In the genomic region with DNA sequence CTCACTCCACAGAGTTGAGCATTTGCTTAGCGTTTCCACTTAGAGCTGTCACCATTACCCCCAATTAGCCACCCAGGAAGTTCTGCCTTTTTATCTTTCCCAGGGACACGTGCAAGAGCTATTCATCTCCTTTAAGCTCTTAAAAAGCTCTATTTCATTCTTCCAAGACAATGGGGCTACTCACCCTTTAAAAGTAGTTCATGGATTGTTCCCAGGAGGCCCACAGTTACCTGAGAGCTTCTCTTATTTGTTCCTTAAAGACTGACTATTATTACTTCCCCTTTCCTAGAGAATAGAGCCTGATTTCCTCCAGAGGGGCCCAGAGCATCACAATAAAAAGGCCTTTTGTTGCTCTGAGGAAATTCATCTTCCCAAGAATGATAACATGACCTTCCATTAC, we compare ENCODE assay signal across 24 cellular contexts.
DNase-seq lines count a peak whose midpoint lies in the region; FAIRE-seq and TF ChIP-seq lines count a peak whose summit lies in the region.
"Had no signal": no experiment of that assay in that cellular context is flagged by ENCODE, and none has a peak within 500 bp of the region (broad histone marks: within the 10 kb centered on the region; RNA-seq: fewer than 3 reads in every experiment).

No MANE protein-coding gene starts in this region.

- TF ChIP-seq CTCF in H9 (conservative IDR thresholded peaks at IDR 0.05) = no peak
- no peak for TF ChIP-seq CTCF in H1 (IDR thresholded peaks at IDR 0.05; ENCODE audit: control extremely low read depth in 1 of 3, insufficient read depth in 1 of 3, low read depth in 1 of 3, low read length in 3 of 3)
- TF ChIP-seq CTCF in progenitor cell of endocrine pancreas (IDR thresholded peaks at IDR 0.05; ENCODE audit: unreplicated experiment) = no peak
- no peak for TF ChIP-seq CTCF in prostate gland (IDR thresholded peaks at IDR 0.05)

- H2AFZ ChIP-seq in H9 (ENCODE audit: low read length) = no peak overlapping the region
- no peak overlapping the region for H2AFZ ChIP-seq in H1 (ENCODE audit: low read length)
- H2AFZ ChIP-seq: GM23248 had no signal

- H3K36me3 Mint-ChIP-seq in H9 (ENCODE audit: insufficient read depth in 1 of 3, low read depth in 3 of 3) (peaks cover 27 to 28% (median 28%) of the 10 kb centered on the region in 3 experiments), progenitor cell of endocrine pancreas (ENCODE audit: insufficient read depth) (peaks cover 7% of the 10 kb centered on the region)

- no peak overlapping the region for H3K4me3 ChIP-seq in H1 (ENCODE audit: extremely low read depth in 1 of 4, insufficient read depth in 2 of 4, low read depth in 3 of 4, low read length in 4 of 4)
- H3K4me3 ChIP-seq in iPS DF 6.9 (ENCODE audit: low read length) = no peak overlapping the region
- H3K4me3 ChIP-seq in prostate gland = no peak overlapping the region
- H3K4me3 ChIP-seq: BLaER1, GM12878, GM23248, Peyer's patch, SJCRH30 had no signal

- H3K23ac ChIP-seq in H9 (ENCODE audit: insufficient read length, low read depth, low read length) (no peak overlapping the region), H1 (ENCODE audit: insufficient read length) (no peak overlapping the region)

- CTCF ChIA-PET in H1 (lab: Charles Lee; ENCODE audit: partially characterized antibody) = interaction anchor here (0.8 to 1.9 kb wide), 10 partner anchors 10 to 381 kb away, joined by 3 to 5 read pairs (median 3); no protein-coding TSS in a partner anchor

- H3K36me3 ChIP-seq in H1 (ENCODE audit: control insufficient read depth in 2 of 4, insufficient read depth in 4 of 4, low read length in 3 of 4) (0 out of 8 replicates have a peak, but pooled peaks cover 0 to 3% (median 0%) of the 10 kb centered on the region in 4 experiments), iPS DF 6.9 (ENCODE audit: control insufficient read depth, insufficient read depth, low read length) (no peaks in the 10 kb centered on the region), prostate gland (no peaks in the 10 kb centered on the region)
- H3K36me3 ChIP-seq: BLaER1, Peyer's patch, SJCRH30 had no signal

- H3K27me3 Mint-ChIP-seq in H9 (ENCODE audit: low read depth) = peaks cover 54% of the 10 kb centered on the region
- H3K27me3 Mint-ChIP-seq in progenitor cell of endocrine pancreas = no peaks in the 10 kb centered on the region

- no peak overlapping the region for H3K9ac ChIP-seq in H9 (ENCODE audit: extremely low read depth, insufficient read length, low read length)
- H3K9ac ChIP-seq in H1 (replicated peaks in 1 of 4; ENCODE audit: extremely low read depth in 1 of 4, low read depth in 3 of 4, low read length in 3 of 4) = peak overlapping the region in 1 of 4 experiments; percentile 29; a peak in 1 of 7 replicates
- H3K9ac ChIP-seq: BLaER1, GM23248 had no signal

- H2BK20ac ChIP-seq in H9 (ENCODE audit: low read depth, low read length, poor library complexity, severe bottlenecking) (no peak overlapping the region), H1 (ENCODE audit: low read length) (no peak overlapping the region)

- TF ChIP-seq EP300 in H1 (IDR thresholded peaks at IDR 0.05; ENCODE audit: borderline replicate concordance in 1 of 2, low read depth in 2 of 2, low read length in 2 of 2) = no peak

- H4K20me1 ChIP-seq in H9 (ENCODE audit: control insufficient read depth, insufficient read depth, insufficient read length) (no peaks in the 10 kb centered on the region), H1 (replicated peaks in 1 of 2; ENCODE audit: control insufficient read depth in 1 of 2, insufficient read depth in 2 of 2, low read length in 2 of 2) (no peaks in the 10 kb centered on the region)
- H4K20me1 ChIP-seq: BLaER1 had no signal

- H3K23me2 ChIP-seq in H9 (ENCODE audit: insufficient read length, low read depth, low read length, poor library complexity, severe bottlenecking) (no peaks in the 10 kb centered on the region), H1 (ENCODE audit: low read depth, low read length) (no peaks in the 10 kb centered on the region)

- peak; percentile 60 for FAIRE-seq in H1 (lab: Jason Lieb, UNC)
- FAIRE-seq: GM12878 had no signal

- no peak overlapping the region for H3T11ph ChIP-seq in H9 (ENCODE audit: low read length)

- intact Hi-C loops in prostate gland (cut with DNase I) = no loop called here

- H3K27ac ChIP-seq in H9 (ENCODE audit: insufficient read length, low read depth, low read length) = peak overlapping the region; percentile 25
- 0 out of 2 replicates have a peak overlapping the region, but pooled peaks have one; percentile 17 for H3K27ac ChIP-seq in H1 (ENCODE audit: low read depth, low read length)
- no peak overlapping the region for H3K27ac ChIP-seq in iPS DF 6.9 (ENCODE audit: low read length)
- no peak overlapping the region for H3K27ac ChIP-seq in prostate gland
- H3K27ac ChIP-seq: BLaER1, GM23248, Peyer's patch, SJCRH30 had no signal

- DNase-seq in H9 = peak; percentile 39
- peak; percentile 31 to 49 for DNase-seq in H1 (ENCODE audit: low read depth in 1 of 2, low spot score in 2 of 2)
- DNase-seq in iPS DF 6.9 (ENCODE audit: low read depth, low spot score) = peak; percentile 22
- DNase-seq in progenitor cell of endocrine pancreas (ENCODE audit: low spot score, unreplicated experiment) = no peak
- no peak for DNase-seq in medulla oblongata (ENCODE audit: extremely low spot score)
- no peak for DNase-seq in prostate gland (ENCODE audit: low spot score)
- DNase-seq in erythroblast (lab: John Stamatoyannopoulos, UW) = no peak
- DNase-seq: ACHN; Caco-2; CD4-positive, alpha-beta T cell; DMS 273 treated with DMSO at 0.1 percent for 48 hours; DMS79 treated with DMSO at 0.1 percent for 48 hours; GM23248; KBM-7; MM.1S; NCI-H1092 treated with DMSO at 0.1 percent for 48 hours; NCI-H1436 treated with DMSO at 0.1 percent for 48 hours; NCI-H1930; NCI-H510A; NCI-H748 treated with DMSO at 0.1 percent for 48 hours; Peyer's patch; SJCRH30 had no signal

- H2BK5ac ChIP-seq in H9 (ENCODE audit: insufficient read length, low read length) = no peak overlapping the region
- peak overlapping the region; percentile 100; the same call in 1 of the 2 replicates for H2BK5ac ChIP-seq in H1 (ENCODE audit: low read depth, low read length)

- H2BK120ac ChIP-seq in H9 (ENCODE audit: low read depth, low read length, poor library complexity, severe bottlenecking) = no peak overlapping the region
- no peak overlapping the region for H2BK120ac ChIP-seq in H1 (replicated peaks; ENCODE audit: low read depth, low read length)

- H3K4me1 ChIP-seq in H9 (ENCODE audit: insufficient read depth, low read length) = peaks cover 6% of the 10 kb centered on the region
- H3K4me1 ChIP-seq in H1 (replicated peaks in 1 of 4; ENCODE audit: control insufficient read depth in 3 of 4, insufficient read depth in 4 of 4, low read length in 3 of 4) = peaks cover 0 to 14% (median 7%) of the 10 kb centered on the region in 4 experiments; a peak in 5 of 7 replicates
- H3K4me1 ChIP-seq in iPS DF 6.9 (ENCODE audit: control insufficient read depth, insufficient read depth, low read length) = no peaks in the 10 kb centered on the region
- H3K4me1 ChIP-seq in prostate gland (replicated peaks) = no peaks in the 10 kb centered on the region
- H3K4me1 ChIP-seq: BLaER1, Caco-2, Peyer's patch, SJCRH30 had no signal

- H2BK15ac ChIP-seq in H9 (ENCODE audit: low read depth, low read length) (no peak overlapping the region), H1 (ENCODE audit: low read length) (no peak overlapping the region)

- H3K14ac ChIP-seq in H9 (ENCODE audit: insufficient read depth, low read length) = no peak overlapping the region
- no peak overlapping the region for H3K14ac ChIP-seq in H1 (ENCODE audit: insufficient read length)

- H2AK5ac ChIP-seq in H9 (ENCODE audit: insufficient read length, low read length) (no peak overlapping the region), H1 (ENCODE audit: low read depth, low read length) (peak overlapping the region; percentile 82)

- H3K9me3 ChIP-seq in H9 (ENCODE audit: control insufficient read depth, low read depth, low read length) (peaks cover 16% of the 10 kb centered on the region), H1 (ENCODE audit: insufficient read depth in 2 of 2, low read depth in 1 of 2, low read length in 1 of 2) (peaks cover 9 to 10% of the 10 kb centered on the region in 2 experiments; a peak in 3 of 4 replicates), iPS DF 6.9 (ENCODE audit: control insufficient read depth, insufficient read depth, low read length) (peaks cover 5% of the 10 kb centered on the region), prostate gland (no peaks in the 10 kb centered on the region)
- H3K9me3 ChIP-seq: SJCRH30 had no signal

- H3K79me2 ChIP-seq in H9 (ENCODE audit: insufficient read depth, low read length) = no peaks in the 10 kb centered on the region
- H3K79me2 ChIP-seq in H1 (ENCODE audit: control insufficient read depth in 1 of 2, insufficient read depth in 2 of 2, low read length in 2 of 2) = no peaks in the 10 kb centered on the region

- H3K27ac Mint-ChIP-seq in H9 = peak overlapping the region in 1 of 3 experiments; percentile 87; a peak in 1 of 7 replicates
- H3K27ac Mint-ChIP-seq in progenitor cell of endocrine pancreas = peak overlapping the region; percentile 20
- H3K27ac Mint-ChIP-seq: CD4-positive, alpha-beta T cell had no signal

- POLR2A ChIA-PET in H1 (lab: Charles Lee; ENCODE audit: partially characterized antibody) = interaction anchor here (0.6 to 1.7 kb wide), 5 partner anchors 11 to 74 kb away, joined by 3 to 6 read pairs (median 3); no protein-coding TSS in a partner anchor

- H3K79me1 ChIP-seq in H9 (ENCODE audit: insufficient read depth, low read depth, low read length, poor library complexity, severe bottlenecking) (no peaks in the 10 kb centered on the region), H1 (ENCODE audit: low read depth, low read length) (no peaks in the 10 kb centered on the region)

- WGBS in H9 (ENCODE audit: extremely low coverage, insufficient read length, low lambda C conversion rate) = no CpG with 5 or more reads among the region's 2 CpGs
- 9% methylated on average over 2 of the region's 2 CpGs; no CpG with 5 or more reads in 1 of the 2 experiments for WGBS in H1 (ENCODE audit: extremely low coverage in 1 of 2, insufficient coverage in 1 of 2, insufficient read length in 1 of 2, insufficient replicate concordance in 2 of 2, low coverage in 1 of 2, low lambda C conversion rate in 2 of 2, missing lambda C conversion rate in 1 of 2), 2 experiments
- no CpG with 5 or more reads among the region's 2 CpGs for WGBS in iPS DF 6.9 (ENCODE audit: insufficient coverage, insufficient read length)
- WGBS in prostate gland = 16% methylated on average over 2 of the region's 2 CpGs

- H3K4me2 ChIP-seq in H9 (ENCODE audit: insufficient read depth, insufficient read length, low read length) = no peak overlapping the region
- H3K4me2 ChIP-seq in H1 (ENCODE audit: insufficient read depth in 1 of 2, low read depth in 2 of 2, low read length in 2 of 2) = peak overlapping the region in 1 of 2 experiments; percentile 1; a peak in 1 of 4 replicates
- H3K4me2 ChIP-seq: BLaER1 had no signal

- TF ChIP-seq POLR2A in H1 (IDR thresholded peaks at IDR 0.05; ENCODE audit: control extremely low read depth in 1 of 2, low read depth in 2 of 2, low read length in 2 of 2) (no peak), prostate gland (IDR thresholded peaks at IDR 0.05) (no peak), erythroblast (IDR thresholded peaks at IDR 0.05; ENCODE audit: low read length) (no peak)

- no peak overlapping the region for H4K8ac ChIP-seq in H9 (replicated peaks; ENCODE audit: insufficient read length, low read depth, low read length)
- H4K8ac ChIP-seq in H1 (ENCODE audit: extremely low read depth, insufficient read depth, low read length) = no peak overlapping the region

- H4K5ac ChIP-seq in H9 (ENCODE audit: insufficient read length, low read depth, low read length) = no peak overlapping the region
- no peak overlapping the region for H4K5ac ChIP-seq in H1 (ENCODE audit: insufficient read length, low read depth, low read length)

- H3K18ac ChIP-seq in H9 (ENCODE audit: insufficient read length, low read depth, low read length) (no peak overlapping the region), H1 (ENCODE audit: extremely low read depth, low read length) (no peak overlapping the region)

- H3K4me3 Mint-ChIP-seq in H9 (no peak overlapping the region; a peak in 1 of 5 replicates), progenitor cell of endocrine pancreas (ENCODE audit: low read depth) (no peak overlapping the region)
- H3K4me3 Mint-ChIP-seq: CD4-positive, alpha-beta T cell had no signal

- H3K9me3 Mint-ChIP-seq in H9 = peaks cover 43 to 44% of the 10 kb centered on the region in 2 experiments
- H3K9me3 Mint-ChIP-seq in progenitor cell of endocrine pancreas (ENCODE audit: low read depth) = peaks cover 20% of the 10 kb centered on the region

- H3K56ac ChIP-seq in H9 (ENCODE audit: insufficient read length, low read depth, low read length) (no peak overlapping the region), H1 (replicated peaks; ENCODE audit: insufficient read length, low read depth, low read length) (no peak overlapping the region)

- H2BK12ac ChIP-seq in H9 (ENCODE audit: insufficient read length, low read depth, low read length) = no peak overlapping the region
- H2BK12ac ChIP-seq in H1 (ENCODE audit: low read depth, low read length) = peak overlapping the region; percentile 94; the same call in 1 of the 2 replicates

- no peak; a peak in 1 of 4 replicates for TF ChIP-seq RAD21 in H1 (IDR thresholded peaks at IDR 0.05 in 1 of 2, conservative IDR thresholded peaks at IDR 0.05 in 1 of 2; ENCODE audit: low read depth in 2 of 2, low read length in 2 of 2)

- no peak overlapping the region for H3K4ac ChIP-seq in H9 (ENCODE audit: low read depth, low read length)
- H3K4ac ChIP-seq in H1 (replicated peaks; ENCODE audit: insufficient read length, low read depth, low read length) = no peak overlapping the region

- H3K4me1 Mint-ChIP-seq in H9 (peaks cover 28 to 38% of the 10 kb centered on the region in 2 experiments), progenitor cell of endocrine pancreas (ENCODE audit: low read depth) (peaks cover 14% of the 10 kb centered on the region)

- H4K91ac ChIP-seq in H9 (ENCODE audit: insufficient read length, low read depth, low read length) (no peak overlapping the region), H1 (replicated peaks; ENCODE audit: insufficient read length, low read length) (no peak overlapping the region)

- H3K27me3 ChIP-seq in H9 (ENCODE audit: insufficient read depth, low read length) (no peaks in the 10 kb centered on the region), H1 (replicated peaks in 1 of 4; ENCODE audit: control insufficient read depth in 3 of 4, extremely low read depth in 1 of 4, insufficient read depth in 3 of 4, low read length in 3 of 4) (peaks cover 0 to 5% (median 3%) of the 10 kb centered on the region in 4 experiments; a peak in 6 of 7 replicates), iPS DF 6.9 (ENCODE audit: control insufficient read depth, insufficient read depth, low read length) (no peaks in the 10 kb centered on the region), prostate gland (replicated peaks; ENCODE audit: insufficient read depth) (no peaks in the 10 kb centered on the region)
- H3K27me3 ChIP-seq: BLaER1, Peyer's patch, SJCRH30 had no signal

Comparison
In these comparisons a context has a peak if more than half of its experiments do, and no peak if none do; other contexts are left out.
1. DNase-seq: peak in H9 (single experiment), H1 (2 of 2) and iPS DF 6.9 (single experiment); none in progenitor cell of endocrine pancreas (single experiment), medulla oblongata (single experiment), prostate gland (single experiment) and erythroblast (0 of 2).
2. H3K27ac ChIP-seq: peak in H9 (single experiment) and H1 (single experiment); none in iPS DF 6.9 (single experiment) and prostate gland (0 of 2).